Comparison of ENCODE assay signal across 12 cellular contexts in the genomic region with DNA sequence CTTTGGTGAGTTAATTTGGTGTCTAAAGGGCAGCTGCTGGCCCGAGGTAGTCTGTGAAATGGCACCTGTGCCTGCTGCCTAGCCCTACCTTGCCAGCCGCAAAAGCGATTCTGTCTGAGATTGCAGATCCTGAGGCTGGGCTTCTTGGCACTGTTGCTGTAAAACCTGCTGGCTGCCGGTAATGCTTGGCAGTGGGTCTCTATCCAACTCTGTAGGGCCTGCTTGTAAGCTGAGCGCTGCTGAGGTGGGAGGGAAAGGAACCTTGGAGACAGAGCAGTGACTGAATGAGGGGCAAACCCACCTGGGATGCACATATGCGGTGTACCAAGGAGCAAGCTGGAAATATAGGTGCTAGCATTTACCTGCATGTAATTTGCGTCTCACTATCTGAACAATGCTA. TPM values are rescaled to one million over a fixed set of nuclear protein-coding genes. Genes with fewer than 3 reads are reported as not detected.
A peak's percentile ranks its signal among the peaks of the same experiment; 100 is the strongest.
DNase-seq lines count a peak whose midpoint lies in the region; ATAC-seq and TF ChIP-seq lines count a peak whose summit lies in the region.
"Had no signal": no experiment of that assay in that cellular context is flagged by ENCODE, and none has a peak within 500 bp of the region (broad histone marks: within the 10 kb centered on the region; RNA-seq: fewer than 3 reads in every experiment).

No MANE protein-coding gene starts in this region.

- H3K27me3 Mint-ChIP-seq in activated CD4-positive, alpha-beta T cell treated with anti-CD3 and anti-CD28 coated beads for 36 hours = no peaks in the 10 kb centered on the region

- H3K36me3 Mint-ChIP-seq in activated CD4-positive, alpha-beta T cell treated with anti-CD3 and anti-CD28 coated beads for 36 hours (ENCODE audit: low read depth) = peaks cover 75% of the 10 kb centered on the region
- H3K36me3 Mint-ChIP-seq: brain had no signal

- peaks cover 98% of the 10 kb centered on the region for H3K4me1 Mint-ChIP-seq in activated CD4-positive, alpha-beta T cell treated with anti-CD3 and anti-CD28 coated beads for 36 hours

- peak overlapping the region; percentile 56; the same call in 1 of the 2 replicates for H3K9ac ChIP-seq in Karpas-422 (ENCODE audit: low read length)

- H3K9me3 Mint-ChIP-seq in activated CD4-positive, alpha-beta T cell treated with anti-CD3 and anti-CD28 coated beads for 36 hours (ENCODE audit: low read depth) = no peaks in the 10 kb centered on the region

- TF ChIP-seq CTCF in body of pancreas (IDR thresholded peaks at IDR 0.05) = no peak
- TF ChIP-seq CTCF in neutrophil (IDR thresholded peaks at IDR 0.05) = no peak
- TF ChIP-seq CTCF in WERI-Rb-1 (IDR thresholded peaks at IDR 0.05; ENCODE audit: low read depth, low read length) = no peak

- intact Hi-C loops in activated CD4-positive, alpha-beta T cell treated with anti-CD3 and anti-CD28 coated beads for 36 hours (cut with DNase I, micrococcal nuclease) = loop anchor here in 1 of 2 experiments (10.0 kb wide), 1 partner anchor 835 kb away; no protein-coding TSS in a partner anchor
- intact Hi-C loops in body of pancreas (cut with DNase I) = no loop called here

- no peaks in the 10 kb centered on the region for H3K27me3 ChIP-seq in Karpas-422 (ENCODE audit: low read length)
- H3K27me3 ChIP-seq in body of pancreas = no peaks in the 10 kb centered on the region
- no peaks in the 10 kb centered on the region for H3K27me3 ChIP-seq in neutrophil
- no peaks in the 10 kb centered on the region for H3K27me3 ChIP-seq in WERI-Rb-1 (ENCODE audit: insufficient read depth, low read depth, severe bottlenecking)

- peak overlapping the region; percentile 99 for H3K27ac ChIP-seq in Karpas-422 (ENCODE audit: low read length)
- no peak overlapping the region for H3K27ac ChIP-seq in body of pancreas
- H3K27ac ChIP-seq in neutrophil = peak overlapping the region; percentile 97
- no peak overlapping the region for H3K27ac ChIP-seq in WERI-Rb-1

- H3K4me1 ChIP-seq in Karpas-422 (ENCODE audit: low read length) = peaks cover 100% of the 10 kb centered on the region
- H3K4me1 ChIP-seq in body of pancreas = no peaks in the 10 kb centered on the region
- peaks cover 99 to 100% of the 10 kb centered on the region in 2 experiments for H3K4me1 ChIP-seq in neutrophil (ENCODE audit: control insufficient read depth in 1 of 2, insufficient read depth in 1 of 2, low read depth in 1 of 2, low read length in 1 of 2)

- 35 to 52% methylated on average over 7 of the region's 7 CpGs for WGBS in body of pancreas, 2 donors

- peaks cover 100% of the 10 kb centered on the region for H3K79me2 ChIP-seq in Karpas-422 (ENCODE audit: low read length)

- DNase-seq in activated CD4-positive, alpha-beta T cell treated with anti-CD3 and anti-CD28 coated beads for 36 hours = no peak
- no peak for DNase-seq in activated CD4-positive, alpha-beta T cell treated with anti-CD3 and anti-CD28 coated beads for 48 hours
- DNase-seq in Karpas-422 (no peak), body of pancreas (peak in 3 of 4 donors; percentile 10 to 63 (median 32)), WERI-Rb-1 (no peak), NCI-H1092 treated with DMSO at 0.1 percent for 48 hours (lab: John Stamatoyannopoulos, UW) (no peak), ecto neural progenitor cell (ENCODE audit: low spot score) (no peak)
- DNase-seq: 8988T, DMS153 had no signal

- no peak for TF ChIP-seq POLR2A in body of pancreas (IDR thresholded peaks at IDR 0.05)

- H3K36me3 ChIP-seq in Karpas-422 (ENCODE audit: insufficient read depth, low read length) = peaks cover 18% of the 10 kb centered on the region; the same call in 1 of the 2 replicates
- no peaks in the 10 kb centered on the region for H3K36me3 ChIP-seq in body of pancreas (replicated peaks in 1 of 2; ENCODE audit: insufficient read depth in 1 of 2, low read depth in 2 of 2)
- peaks cover 54% of the 10 kb centered on the region for H3K36me3 ChIP-seq in neutrophil
- H3K36me3 ChIP-seq in WERI-Rb-1 = no peaks in the 10 kb centered on the region

- H3K9me3 ChIP-seq in Karpas-422 (ENCODE audit: low read length) (no peaks in the 10 kb centered on the region), body of pancreas (no peaks in the 10 kb centered on the region), neutrophil (no peaks in the 10 kb centered on the region), WERI-Rb-1 (ENCODE audit: severe bottlenecking) (no peaks in the 10 kb centered on the region)

- peak overlapping the region; percentile 96 for H3K4me2 ChIP-seq in Karpas-422 (ENCODE audit: low read depth, low read length, poor library complexity, severe bottlenecking)
- H3K4me2 ChIP-seq: smooth muscle cell had no signal

- no peak overlapping the region for H2AFZ ChIP-seq in Karpas-422 (ENCODE audit: low read length)

- H3K27ac Mint-ChIP-seq in activated CD4-positive, alpha-beta T cell treated with anti-CD3 and anti-CD28 coated beads for 36 hours = peak overlapping the region; percentile 85

- CTCF ChIA-PET in activated CD4-positive, alpha-beta T cell treated with anti-CD3 and anti-CD28 coated beads for 36 hours (lab: Charles Lee) = interaction anchor here (0.7 to 6.2 kb wide), 8 partner anchors 9 to 752 kb away, joined by 3 to 57 read pairs (median 4); partner anchors contain the start of genes LCP1 and SLC25A30

- peak overlapping the region; percentile 67 for H3K4me3 Mint-ChIP-seq in activated CD4-positive, alpha-beta T cell treated with anti-CD3 and anti-CD28 coated beads for 36 hours
- H3K4me3 Mint-ChIP-seq: brain had no signal

- peaks cover 91% of the 10 kb centered on the region for H4K20me1 ChIP-seq in Karpas-422 (ENCODE audit: insufficient read depth, low read depth, low read length)

- POLR2A ChIA-PET in activated CD4-positive, alpha-beta T cell treated with anti-CD3 and anti-CD28 coated beads for 36 hours (lab: Charles Lee) = interaction anchor here (1.1 to 1.3 kb wide), 2 partner anchors 9 to 13 kb away, joined by 3 read pairs; no protein-coding TSS in a partner anchor

- no peaks in the 10 kb centered on the region for H3K9me2 ChIP-seq in Karpas-422 (replicated peaks; ENCODE audit: insufficient read depth, low read length)

- H3K4me3 ChIP-seq in Karpas-422 (ENCODE audit: low read length) = peak overlapping the region; percentile 49; the same call in 1 of the 2 replicates
- H3K4me3 ChIP-seq in body of pancreas = no peak overlapping the region
- peak overlapping the region; percentile 55 to 85 for H3K4me3 ChIP-seq in neutrophil (ENCODE audit: low read depth in 1 of 2, low read length in 1 of 2)
- H3K4me3 ChIP-seq in WERI-Rb-1 (ENCODE audit: low read depth, low read length) = no peak overlapping the region
- H3K4me3 ChIP-seq: smooth muscle cell had no signal

- ATAC-seq in activated CD4-positive, alpha-beta T cell treated with anti-CD3 and anti-CD28 coated beads for 36 hours = no peak
- ATAC-seq in body of pancreas = no peak

RNA-seq across cellular contexts. Expression of gene LCP1, which starts 11.7 kb away (rescaled TPM):
- 1,000 to 10,000 TPM; 1,060 to 1,089 TPM for total RNA-seq in activated CD4-positive, alpha-beta T cell treated with anti-CD3 and anti-CD28 coated beads for 36 hours
- total RNA-seq in Karpas-422 (2014; rRNA removed; shearing (Covaris generic); ENCODE audit: low replicate concordance) = 352 and 415 TPM in 2 replicates
- total RNA-seq in body of pancreas = 10 to 100 TPM in 1 of 2 donors, 1 to 10 TPM in 1; 6.3 to 16.1 TPM

RNA-seq across cellular contexts. Expression of gene LRRC63, which starts 41.5 kb away (rescaled TPM):
- under 1 TPM; 0.50 to 0.67 TPM for total RNA-seq in activated CD4-positive, alpha-beta T cell treated with anti-CD3 and anti-CD28 coated beads for 36 hours
- total RNA-seq in Karpas-422 (2014; rRNA removed; shearing (Covaris generic); ENCODE audit: low replicate concordance) = not detected in 2 replicates
- total RNA-seq in body of pancreas = not detected
- total RNA-seq: smooth muscle cell had no signal

Comparison
In these comparisons a context has a peak if more than half of its experiments do, and no peak if none do; other contexts are left out.
1. DNase-seq: peak in body of pancreas (3 of 4); none in activated CD4-positive, alpha-beta T cell treated with anti-CD3 and anti-CD28 coated beads for 36 hours (single experiment), activated CD4-positive, alpha-beta T cell treated with anti-CD3 and anti-CD28 coated beads for 48 hours (single experiment), Karpas-422 (single experiment), WERI-Rb-1 (single experiment), NCI-H1092 treated with DMSO at 0.1 percent for 48 hours (single experiment) and ecto neural progenitor cell (single experiment).
2. H3K27ac ChIP-seq: peak in Karpas-422 (single experiment) and neutrophil (single experiment); none in body of pancreas (0 of 4) and WERI-Rb-1 (single experiment).
3. H3K4me3 ChIP-seq: peak in Karpas-422 (single experiment) and neutrophil (2 of 2); none in body of pancreas (0 of 2) and WERI-Rb-1 (single experiment).
4. RNA of gene LCP1, which starts 11.7 kb away (total RNA-seq): 1,060 to 1,089 TPM in activated CD4-positive, alpha-beta T cell treated with anti-CD3 and anti-CD28 coated beads for 36 hours and 352 to 415 TPM in Karpas-422; 6.3 to 16.1 TPM in body of pancreas; every median in the first group is over 10 times any median in the second.